In genomic region chr11:17898071-17898470, GRCh38 we compare ENCODE assay signal across 3 cellular contexts.
"Had no signal": no experiment of that assay in that cellular context is flagged by ENCODE, and none has a peak within 500 bp of the region (broad histone marks: within the 10 kb centered on the region; RNA-seq: fewer than 3 reads in every experiment).

No MANE protein-coding gene starts in this region.

- DNase-seq: HCEC 1CT, IMR-90 had no signal

- H3K4me3 ChIP-seq: GM23338 had no signal
